Comparison of ENCODE assay signal across 23 cellular contexts in genomic region chr2:231487197-231487596, GRCh38. TPM values are rescaled to one million over a fixed set of nuclear protein-coding genes. Genes with fewer than 3 reads are reported as not detected.
DNase-seq lines count a peak whose midpoint lies in the region; ATAC-seq and TF ChIP-seq lines count a peak whose summit lies in the region.
"Had no signal": no experiment of that assay in that cellular context is flagged by ENCODE, and none has a peak within 500 bp of the region (broad histone marks: within the 10 kb centered on the region; RNA-seq: fewer than 3 reads in every experiment).

No MANE protein-coding gene starts in this region.

- H3K27me3 ChIP-seq in upper lobe of right lung = no peaks in the 10 kb centered on the region
- H3K27me3 ChIP-seq: BE2C had no signal

- no peaks in the 10 kb centered on the region for H3K36me3 Mint-ChIP-seq in activated naive CD8-positive, alpha-beta T cell treated with anti-CD3 and anti-CD28 coated beads, Interleukin-2, amount 10 ng/mL, durations not matched to agents 7 days and 5 days
- peaks cover 6% of the 10 kb centered on the region for H3K36me3 Mint-ChIP-seq in activated naive CD8-positive, alpha-beta T cell treated with anti-CD3 and anti-CD28 coated beads for 36 hours
- peaks cover 1% of the 10 kb centered on the region for H3K36me3 Mint-ChIP-seq in activated T-helper 1 cell treated with anti-CD3 and anti-CD28 coated beads, Interleukin-12 subunit alpha, Interleukin-12 subunit beta, Interleukin-2, Interleukin-4 antibody, amounts not matched to agents 30 ng/mL and 10 ng/mL and 1 ng/mL, durations not matched to agents 14 hours and 24 hours and 36 hours (ENCODE audit: low read depth)
- H3K36me3 Mint-ChIP-seq: CD14-positive monocyte; CD8-positive, alpha-beta memory T cell had no signal

- no peak for TF ChIP-seq CTCF in upper lobe of right lung (IDR thresholded peaks at IDR 0.05)

- POLR2A ChIA-PET in activated naive CD8-positive, alpha-beta T cell treated with anti-CD3 and anti-CD28 coated beads, Interleukin-2, amount 10 ng/mL, durations not matched to agents 7 days and 5 days (lab: Charles Lee) = no interaction called here

- no peak overlapping the region for H3K4me3 ChIP-seq in upper lobe of right lung
- H3K4me3 ChIP-seq: A549; BLaER1 treated with 17β-estradiol and CSF1 and Interleukin-3, amounts not matched to agents 10 nM and 100 nM; GM23338 had no signal

- H3K4me1 ChIP-seq in upper lobe of right lung = no peaks in the 10 kb centered on the region
- H3K4me1 ChIP-seq: BE2C had no signal

- no peak overlapping the region for H3K27ac ChIP-seq in upper lobe of right lung
- H3K27ac ChIP-seq: A549; BLaER1 treated with 17β-estradiol and CSF1 and Interleukin-3, amounts not matched to agents 10 nM and 100 nM had no signal

- H3K9me3 Mint-ChIP-seq in activated naive CD8-positive, alpha-beta T cell treated with anti-CD3 and anti-CD28 coated beads, Interleukin-2, amount 10 ng/mL, durations not matched to agents 7 days and 5 days = no peaks in the 10 kb centered on the region
- H3K9me3 Mint-ChIP-seq in activated naive CD8-positive, alpha-beta T cell treated with anti-CD3 and anti-CD28 coated beads for 36 hours = no peaks in the 10 kb centered on the region
- no peaks in the 10 kb centered on the region for H3K9me3 Mint-ChIP-seq in activated T-helper 1 cell treated with anti-CD3 and anti-CD28 coated beads, Interleukin-12 subunit alpha, Interleukin-12 subunit beta, Interleukin-2, Interleukin-4 antibody, amounts not matched to agents 30 ng/mL and 10 ng/mL and 1 ng/mL, durations not matched to agents 14 hours and 24 hours and 36 hours
- H3K9me3 Mint-ChIP-seq: CD4-positive, alpha-beta T cell; CD8-positive, alpha-beta memory T cell had no signal

- H3K36me3 ChIP-seq in upper lobe of right lung = no peaks in the 10 kb centered on the region
- H3K36me3 ChIP-seq: BE2C; BLaER1 treated with 17β-estradiol and CSF1 and Interleukin-3, amounts not matched to agents 10 nM and 100 nM had no signal

- H3K9me3 ChIP-seq in upper lobe of right lung = no peaks in the 10 kb centered on the region
- H3K9me3 ChIP-seq: A549; BE2C; BLaER1 treated with 17β-estradiol and CSF1 and Interleukin-3, amounts not matched to agents 10 nM and 100 nM had no signal

- intact Hi-C loops in posterior vena cava (cut with DNase I) (loop anchor here in 1 of 2 donors (10.0 kb wide), 1 partner anchor 68 kb away; no protein-coding TSS in a partner anchor), upper lobe of right lung (cut with DNase I) (no loop called here)
- intact Hi-C loops in activated T-helper 1 cell treated with anti-CD3 and anti-CD28 coated beads, Interleukin-12 subunit alpha, Interleukin-12 subunit beta, Interleukin-2, Interleukin-4 antibody, amounts not matched to agents 30 ng/mL and 10 ng/mL and 1 ng/mL, durations not matched to agents 14 hours and 24 hours and 36 hours (cut with micrococcal nuclease) = no loop called here

- no peak overlapping the region for H3K4me3 Mint-ChIP-seq in activated naive CD8-positive, alpha-beta T cell treated with anti-CD3 and anti-CD28 coated beads, Interleukin-2, amount 10 ng/mL, durations not matched to agents 7 days and 5 days
- H3K4me3 Mint-ChIP-seq in activated naive CD8-positive, alpha-beta T cell treated with anti-CD3 and anti-CD28 coated beads for 36 hours = no peak overlapping the region
- no peak overlapping the region for H3K4me3 Mint-ChIP-seq in activated T-helper 1 cell treated with anti-CD3 and anti-CD28 coated beads, Interleukin-12 subunit alpha, Interleukin-12 subunit beta, Interleukin-2, Interleukin-4 antibody, amounts not matched to agents 30 ng/mL and 10 ng/mL and 1 ng/mL, durations not matched to agents 14 hours and 24 hours and 36 hours
- H3K4me3 Mint-ChIP-seq: CD14-positive monocyte; CD4-positive, alpha-beta T cell; CD8-positive, alpha-beta memory T cell; GM23338; H9 had no signal

- peak; percentile 11 for DNase-seq in activated naive CD8-positive, alpha-beta T cell treated with anti-CD3 and anti-CD28 coated beads, Interleukin-2, amount 10 ng/mL, durations not matched to agents 7 days and 5 days
- DNase-seq in activated naive CD8-positive, alpha-beta T cell treated with anti-CD3 and anti-CD28 coated beads for 36 hours = no peak
- DNase-seq in posterior vena cava (ENCODE audit: low spot score) = peak; percentile 53
- peak; percentile 8 for DNase-seq in upper lobe of right lung
- DNase-seq in GDM1 (lab: John Stamatoyannopoulos, UW) = no peak
- DNase-seq in activated T-helper 1 cell treated with anti-CD3 and anti-CD28 coated beads, Interleukin-12 subunit alpha, Interleukin-12 subunit beta, Interleukin-2, Interleukin-4 antibody, amounts not matched to agents 30 ng/mL and 10 ng/mL and 1 ng/mL, durations not matched to agents 14 hours and 24 hours and 36 hours (ENCODE audit: low spot score) = no peak
- DNase-seq: 8988T; ACHN; AML-193; BE2C; CD4-positive, alpha-beta T cell; CD8-positive, alpha-beta memory T cell; DMS 273 treated with DMSO at 0.1 percent for 48 hours; DMS79; EL; GF-D8; H9 had no signal

- no peaks in the 10 kb centered on the region for H3K27me3 Mint-ChIP-seq in activated naive CD8-positive, alpha-beta T cell treated with anti-CD3 and anti-CD28 coated beads, Interleukin-2, amount 10 ng/mL, durations not matched to agents 7 days and 5 days
- H3K27me3 Mint-ChIP-seq in activated naive CD8-positive, alpha-beta T cell treated with anti-CD3 and anti-CD28 coated beads for 36 hours = no peaks in the 10 kb centered on the region
- H3K27me3 Mint-ChIP-seq in activated T-helper 1 cell treated with anti-CD3 and anti-CD28 coated beads, Interleukin-12 subunit alpha, Interleukin-12 subunit beta, Interleukin-2, Interleukin-4 antibody, amounts not matched to agents 30 ng/mL and 10 ng/mL and 1 ng/mL, durations not matched to agents 14 hours and 24 hours and 36 hours (ENCODE audit: insufficient read depth) = peaks cover 2% of the 10 kb centered on the region
- H3K27me3 Mint-ChIP-seq: CD4-positive, alpha-beta T cell had no signal

- peaks cover 12% of the 10 kb centered on the region for H3K4me1 Mint-ChIP-seq in activated naive CD8-positive, alpha-beta T cell treated with anti-CD3 and anti-CD28 coated beads, Interleukin-2, amount 10 ng/mL, durations not matched to agents 7 days and 5 days
- no peaks in the 10 kb centered on the region for H3K4me1 Mint-ChIP-seq in activated naive CD8-positive, alpha-beta T cell treated with anti-CD3 and anti-CD28 coated beads for 36 hours
- H3K4me1 Mint-ChIP-seq in activated T-helper 1 cell treated with anti-CD3 and anti-CD28 coated beads, Interleukin-12 subunit alpha, Interleukin-12 subunit beta, Interleukin-2, Interleukin-4 antibody, amounts not matched to agents 30 ng/mL and 10 ng/mL and 1 ng/mL, durations not matched to agents 14 hours and 24 hours and 36 hours (ENCODE audit: low read depth) = no peaks in the 10 kb centered on the region
- H3K4me1 Mint-ChIP-seq: GM23338 had no signal

- no peak for ATAC-seq in activated naive CD8-positive, alpha-beta T cell treated with anti-CD3 and anti-CD28 coated beads, Interleukin-2, amount 10 ng/mL, durations not matched to agents 7 days and 5 days (ENCODE audit: low read depth)
- no peak for ATAC-seq in upper lobe of right lung
- ATAC-seq: A549, GM23338, HCT116 had no signal

- H3K27ac Mint-ChIP-seq in activated naive CD8-positive, alpha-beta T cell treated with anti-CD3 and anti-CD28 coated beads, Interleukin-2, amount 10 ng/mL, durations not matched to agents 7 days and 5 days = no peak overlapping the region
- no peak overlapping the region for H3K27ac Mint-ChIP-seq in activated naive CD8-positive, alpha-beta T cell treated with anti-CD3 and anti-CD28 coated beads for 36 hours
- no peak overlapping the region for H3K27ac Mint-ChIP-seq in activated T-helper 1 cell treated with anti-CD3 and anti-CD28 coated beads, Interleukin-12 subunit alpha, Interleukin-12 subunit beta, Interleukin-2, Interleukin-4 antibody, amounts not matched to agents 30 ng/mL and 10 ng/mL and 1 ng/mL, durations not matched to agents 14 hours and 24 hours and 36 hours
- H3K27ac Mint-ChIP-seq: CD4-positive, alpha-beta T cell; GM23338; H9 had no signal

RNA-seq across cellular contexts. Expression of gene NCL, which starts 22.9 kb away (rescaled TPM):
- total RNA-seq in activated naive CD8-positive, alpha-beta T cell treated with anti-CD3 and anti-CD28 coated beads, Interleukin-2, amount 10 ng/mL, durations not matched to agents 7 days and 5 days = 100 to 1,000 TPM; 461 to 462 TPM
- 1,000 to 10,000 TPM; 2,049 to 2,118 TPM for total RNA-seq in activated naive CD8-positive, alpha-beta T cell treated with anti-CD3 and anti-CD28 coated beads for 36 hours
- total RNA-seq in posterior vena cava (100 to 1,000 TPM; 341 to 448 TPM), upper lobe of right lung (309 TPM)
- 1,388 and 1,421 TPM in 2 replicates for total RNA-seq in activated T-helper 1 cell treated with anti-CD3 and anti-CD28 coated beads, Interleukin-12 subunit alpha, Interleukin-12 subunit beta, Interleukin-2, Interleukin-4 antibody, amounts not matched to agents 30 ng/mL and 10 ng/mL and 1 ng/mL, durations not matched to agents 14 hours and 24 hours and 36 hours

RNA-seq across cellular contexts. Expression of gene NMUR1, which starts 43.0 kb away (rescaled TPM):
- under 1 TPM; 0.89 to 0.94 TPM for total RNA-seq in activated naive CD8-positive, alpha-beta T cell treated with anti-CD3 and anti-CD28 coated beads, Interleukin-2, amount 10 ng/mL, durations not matched to agents 7 days and 5 days
- total RNA-seq in activated naive CD8-positive, alpha-beta T cell treated with anti-CD3 and anti-CD28 coated beads for 36 hours = not detected
- total RNA-seq in posterior vena cava (1 to 10 TPM; 5.3 to 7.4 TPM), upper lobe of right lung (5.8 TPM)
- 0.05 TPM in 1 of 2 replicates, not detected in the other for total RNA-seq in activated T-helper 1 cell treated with anti-CD3 and anti-CD28 coated beads, Interleukin-12 subunit alpha, Interleukin-12 subunit beta, Interleukin-2, Interleukin-4 antibody, amounts not matched to agents 30 ng/mL and 10 ng/mL and 1 ng/mL, durations not matched to agents 14 hours and 24 hours and 36 hours
- total RNA-seq: H4 had no signal

Comparison
In these comparisons a context has a peak if more than half of its experiments do, and no peak if none do; other contexts are left out.
1. DNase-seq: peak in activated naive CD8-positive, alpha-beta T cell treated with anti-CD3 and anti-CD28 coated beads, Interleukin-2, amount 10 ng/mL, durations not matched to agents 7 days and 5 days (single experiment), posterior vena cava (single experiment) and upper lobe of right lung (single experiment); none in activated naive CD8-positive, alpha-beta T cell treated with anti-CD3 and anti-CD28 coated beads for 36 hours (single experiment), GDM1 (single experiment) and activated T-helper 1 cell treated with anti-CD3 and anti-CD28 coated beads, Interleukin-12 subunit alpha, Interleukin-12 subunit beta, Interleukin-2, Interleukin-4 antibody, amounts not matched to agents 30 ng/mL and 10 ng/mL and 1 ng/mL, durations not matched to agents 14 hours and 24 hours and 36 hours (single experiment).